ENCODE assay signal across 15 cellular contexts in genomic region chr3:48215466-48215865, GRCh38. TPM values are rescaled to one million over a fixed set of nuclear protein-coding genes. Genes with fewer than 3 reads are reported as not detected.
A peak's percentile ranks its signal among the peaks of the same experiment; 100 is the strongest.
DNase-seq lines count a peak whose midpoint lies in the region; ATAC-seq and TF ChIP-seq lines count a peak whose summit lies in the region.
"Had no signal": no experiment of that assay in that cellular context is flagged by ENCODE, and none has a peak within 500 bp of the region (broad histone marks: within the 10 kb centered on the region; RNA-seq: fewer than 3 reads in every experiment).

No MANE protein-coding gene starts in this region.

- H3K27ac Mint-ChIP-seq in brain: peak overlapping the region in 4 of 5 experiments; percentile 87 to 96 (median 92)
- no peak overlapping the region for H3K27ac Mint-ChIP-seq in activated CD8-positive, alpha-beta T cell treated with anti-CD3 and anti-CD28 coated beads, Interleukin-2, amount 10 ng/mL, durations not matched to agents 7 days and 5 days
- H3K27ac Mint-ChIP-seq in CD4-positive, alpha-beta memory T cell: no peak overlapping the region
- H3K27ac Mint-ChIP-seq: activated CD4-positive, alpha-beta memory T cell treated with anti-CD3 and anti-CD28 coated beads for 36 hours; activated naive CD8-positive, alpha-beta T cell treated with anti-CD3 and anti-CD28 coated beads for 36 hours; stimulated activated naive CD8-positive, alpha-beta T cell treated with anti-CD3 and anti-CD28 coated beads, Interleukin-15, Interleukin-2, amounts not matched to agents 100 ng/mL and 50 ng/mL, for 24 hours had no signal

- H3K9me3 ChIP-seq in hepatocyte (ENCODE audit: low read depth): no peaks in the 10 kb centered on the region
- no peaks in the 10 kb centered on the region for H3K9me3 ChIP-seq in CD4-positive, alpha-beta memory T cell (ENCODE audit: control insufficient read depth in 1 of 2, low read length in 2 of 2)

- WGBS in hepatocyte (ENCODE audit: low lambda C conversion rate, missing lambda C conversion rate): 69% methylated on average over 4 of the region's 4 CpGs

- H3K27me3 ChIP-seq in hepatocyte: no peaks in the 10 kb centered on the region
- no peaks in the 10 kb centered on the region for H3K27me3 ChIP-seq in CD4-positive, alpha-beta memory T cell (ENCODE audit: insufficient read depth, low read length)

- no peaks in the 10 kb centered on the region for H4K20me1 ChIP-seq in hepatocyte (ENCODE audit: insufficient read depth, poor library complexity, severe bottlenecking)

- H3K4me2 ChIP-seq in hepatocyte: no peak overlapping the region

- no peaks in the 10 kb centered on the region for H3K79me2 ChIP-seq in hepatocyte

- no peak overlapping the region for H3K4me3 ChIP-seq in AG10803 (ENCODE audit: low read length)
- H3K4me3 ChIP-seq in hepatocyte: no peak overlapping the region
- no peak overlapping the region for H3K4me3 ChIP-seq in CD4-positive, alpha-beta memory T cell (ENCODE audit: low read length in 2 of 2)

- H3K27ac ChIP-seq in hepatocyte: no peak overlapping the region
- no peak overlapping the region for H3K27ac ChIP-seq in CD4-positive, alpha-beta memory T cell (ENCODE audit: low read depth, low read length)

- peaks cover 15% of the 10 kb centered on the region for H3K4me1 Mint-ChIP-seq in brain
- H3K4me1 Mint-ChIP-seq in activated CD8-positive, alpha-beta T cell treated with anti-CD3 and anti-CD28 coated beads, Interleukin-2, amount 10 ng/mL, durations not matched to agents 7 days and 5 days (ENCODE audit: low read depth): no peaks in the 10 kb centered on the region
- no peaks in the 10 kb centered on the region for H3K4me1 Mint-ChIP-seq in CD4-positive, alpha-beta memory T cell
- H3K4me1 Mint-ChIP-seq: activated naive CD8-positive, alpha-beta T cell treated with anti-CD3 and anti-CD28 coated beads for 36 hours had no signal

- intact Hi-C loops in CD4-positive, alpha-beta memory T cell (cut with micrococcal nuclease): no loop called here

- no peaks in the 10 kb centered on the region for H3K36me3 Mint-ChIP-seq in brain
- no peaks in the 10 kb centered on the region for H3K36me3 Mint-ChIP-seq in activated CD8-positive, alpha-beta T cell treated with anti-CD3 and anti-CD28 coated beads, Interleukin-2, amount 10 ng/mL, durations not matched to agents 7 days and 5 days (ENCODE audit: low read depth)
- no peaks in the 10 kb centered on the region for H3K36me3 Mint-ChIP-seq in CD4-positive, alpha-beta memory T cell
- H3K36me3 Mint-ChIP-seq: activated CD4-positive, alpha-beta memory T cell treated with anti-CD3 and anti-CD28 coated beads for 36 hours; activated naive CD8-positive, alpha-beta T cell treated with anti-CD3 and anti-CD28 coated beads for 36 hours had no signal

- H3K9me3 Mint-ChIP-seq in brain: no peaks in the 10 kb centered on the region
- H3K9me3 Mint-ChIP-seq in activated CD8-positive, alpha-beta T cell treated with anti-CD3 and anti-CD28 coated beads, Interleukin-2, amount 10 ng/mL, durations not matched to agents 7 days and 5 days (ENCODE audit: insufficient read depth): no peaks in the 10 kb centered on the region
- H3K9me3 Mint-ChIP-seq in CD4-positive, alpha-beta memory T cell: peaks cover 0 to 2% (median 0%) of the 10 kb centered on the region in 8 donors
- H3K9me3 Mint-ChIP-seq: activated CD4-positive, alpha-beta memory T cell treated with anti-CD3 and anti-CD28 coated beads for 36 hours; activated naive CD8-positive, alpha-beta T cell treated with anti-CD3 and anti-CD28 coated beads for 36 hours; stimulated activated naive CD8-positive, alpha-beta T cell treated with anti-CD3 and anti-CD28 coated beads, Interleukin-15, Interleukin-2, amounts not matched to agents 100 ng/mL and 50 ng/mL, for 24 hours had no signal

- no peak for TF ChIP-seq CTCF in AG10803 (conservative IDR thresholded peaks at IDR 0.05; ENCODE audit: low read length)
- no peak for TF ChIP-seq CTCF in brain (conservative IDR thresholded peaks at IDR 0.05)
- TF ChIP-seq CTCF in hepatocyte (IDR thresholded peaks at IDR 0.05; ENCODE audit: poor library complexity): no peak

- ATAC-seq in activated CD8-positive, alpha-beta T cell treated with anti-CD3 and anti-CD28 coated beads, Interleukin-2, amount 10 ng/mL, durations not matched to agents 7 days and 5 days: no peak
- no peak for ATAC-seq in GM18867 (IDR thresholded peaks at IDR 0.05; ENCODE audit: unreplicated experiment)
- ATAC-seq: esophagus mucosa had no signal

- peaks cover 8% of the 10 kb centered on the region for H3K27me3 Mint-ChIP-seq in brain
- no peaks in the 10 kb centered on the region for H3K27me3 Mint-ChIP-seq in activated CD8-positive, alpha-beta T cell treated with anti-CD3 and anti-CD28 coated beads, Interleukin-2, amount 10 ng/mL, durations not matched to agents 7 days and 5 days (ENCODE audit: low read depth)
- H3K27me3 Mint-ChIP-seq in CD4-positive, alpha-beta memory T cell: no peaks in the 10 kb centered on the region
- H3K27me3 Mint-ChIP-seq: activated CD4-positive, alpha-beta memory T cell treated with anti-CD3 and anti-CD28 coated beads for 36 hours; activated naive CD8-positive, alpha-beta T cell treated with anti-CD3 and anti-CD28 coated beads for 36 hours; stimulated activated naive CD8-positive, alpha-beta T cell treated with anti-CD3 and anti-CD28 coated beads, Interleukin-15, Interleukin-2, amounts not matched to agents 100 ng/mL and 50 ng/mL, for 24 hours had no signal

- CTCF ChIA-PET in activated CD8-positive, alpha-beta T cell treated with anti-CD3 and anti-CD28 coated beads, Interleukin-2, amount 10 ng/mL, durations not matched to agents 7 days and 5 days (lab: Charles Lee): no interaction called here
- CTCF ChIA-PET in CD4-positive, alpha-beta memory T cell (lab: Charles Lee; ENCODE audit: partially characterized antibody): no interaction called here

- no peaks in the 10 kb centered on the region for H3K36me3 ChIP-seq in hepatocyte (replicated peaks; ENCODE audit: insufficient read depth, low read depth)
- no peaks in the 10 kb centered on the region for H3K36me3 ChIP-seq in CD4-positive, alpha-beta memory T cell (ENCODE audit: insufficient read depth, low read length)

- DNase-seq in AG10803 (ENCODE audit: low read depth) (peak; percentile 44), hepatocyte (ENCODE audit: low spot score) (peak; percentile 40), renal cortical epithelial cell (ENCODE audit: low read depth) (peak; percentile 83)
- no peak for DNase-seq in stimulated activated CD4-positive, alpha-beta T cell treated with anti-CD3 and anti-CD28 coated beads, Interleukin-12 subunit alpha, Interleukin-12 subunit beta, amount 100 ng/mL, for 4 hours
- no peak for DNase-seq in activated CD8-positive, alpha-beta T cell treated with anti-CD3 and anti-CD28 coated beads, Interleukin-2, amount 10 ng/mL, durations not matched to agents 7 days and 5 days
- DNase-seq in CD4-positive, alpha-beta memory T cell: no peak
- DNase-seq: activated CD4-positive, alpha-beta memory T cell treated with anti-CD3 and anti-CD28 coated beads for 36 hours; activated naive CD8-positive, alpha-beta T cell treated with anti-CD3 and anti-CD28 coated beads for 36 hours; mesendoderm; NCI-H1105; T-helper 1 cell had no signal

- POLR2A ChIA-PET in activated CD8-positive, alpha-beta T cell treated with anti-CD3 and anti-CD28 coated beads, Interleukin-2, amount 10 ng/mL, durations not matched to agents 7 days and 5 days (lab: Charles Lee): no interaction called here
- POLR2A ChIA-PET in CD4-positive, alpha-beta memory T cell (lab: Charles Lee; ENCODE audit: partially characterized antibody): no interaction called here

- H3K4me3 Mint-ChIP-seq in brain: peak overlapping the region in 2 of 5 experiments; percentile 23 to 40
- H3K4me3 Mint-ChIP-seq in activated CD8-positive, alpha-beta T cell treated with anti-CD3 and anti-CD28 coated beads, Interleukin-2, amount 10 ng/mL, durations not matched to agents 7 days and 5 days: no peak overlapping the region
- no peak overlapping the region for H3K4me3 Mint-ChIP-seq in CD4-positive, alpha-beta memory T cell
- H3K4me3 Mint-ChIP-seq: activated CD4-positive, alpha-beta memory T cell treated with anti-CD3 and anti-CD28 coated beads for 36 hours; activated naive CD8-positive, alpha-beta T cell treated with anti-CD3 and anti-CD28 coated beads for 36 hours; stimulated activated naive CD8-positive, alpha-beta T cell treated with anti-CD3 and anti-CD28 coated beads, Interleukin-15, Interleukin-2, amounts not matched to agents 100 ng/mL and 50 ng/mL, for 24 hours had no signal

- peaks cover 5% of the 10 kb centered on the region for H3K4me1 ChIP-seq in hepatocyte (ENCODE audit: insufficient read depth)
- H3K4me1 ChIP-seq in CD4-positive, alpha-beta memory T cell (ENCODE audit: insufficient read depth, low read length): no peaks in the 10 kb centered on the region

- H3K9me2 ChIP-seq in hepatocyte (replicated peaks; ENCODE audit: insufficient read depth): no peaks in the 10 kb centered on the region

- no peak overlapping the region for H2AFZ ChIP-seq in hepatocyte

RNA-seq across cellular contexts. Expression of gene CAMP, which starts 7.8 kb away (rescaled TPM):
- polyA plus RNA-seq in brain (ENCODE audit: insufficient read depth, low read depth, low replicate concordance) (not detected), hepatocyte (0.36 TPM in 1 of 2 replicates, not detected in the other)
- total RNA-seq in hepatocyte (not detected in 2 replicates), renal cortical epithelial cell (0.25 TPM in 1 of 2 replicates, not detected in the other)
- total RNA-seq in activated CD8-positive, alpha-beta T cell treated with anti-CD3 and anti-CD28 coated beads, Interleukin-2, amount 10 ng/mL, durations not matched to agents 7 days and 5 days: not detected
- not detected for total RNA-seq in CD4-positive, alpha-beta memory T cell
- not detected for polyA plus RNA-seq in CD4-positive, alpha-beta memory T cell
- total RNA-seq: activated CD4-positive, alpha-beta memory T cell treated with anti-CD3 and anti-CD28 coated beads for 36 hours; activated naive CD8-positive, alpha-beta T cell treated with anti-CD3 and anti-CD28 coated beads for 36 hours; esophagus mucosa had no signal

RNA-seq across cellular contexts. Expression of gene ZNF589, which starts 25.4 kb away (rescaled TPM):
- 4.2 TPM for polyA plus RNA-seq in brain (ENCODE audit: insufficient read depth, low read depth, low replicate concordance)
- 3.5 and 6.3 TPM in 2 replicates for total RNA-seq in hepatocyte
- polyA plus RNA-seq in hepatocyte: 3.9 and 4.2 TPM in 2 replicates
- 2.3 and 6.6 TPM in 2 replicates for total RNA-seq in renal cortical epithelial cell
- 10 to 100 TPM; 29.7 to 30.3 TPM for total RNA-seq in activated CD8-positive, alpha-beta T cell treated with anti-CD3 and anti-CD28 coated beads, Interleukin-2, amount 10 ng/mL, durations not matched to agents 7 days and 5 days
- 10 to 100 TPM; 49.4 to 58.6 TPM for total RNA-seq in CD4-positive, alpha-beta memory T cell
- polyA plus RNA-seq in CD4-positive, alpha-beta memory T cell: 1 to 10 TPM; 2.7 to 6.7 TPM

RNA-seq across cellular contexts. Expression of gene CDC25A, which starts 27.2 kb away (rescaled TPM):
- 3.5 TPM for polyA plus RNA-seq in brain (ENCODE audit: insufficient read depth, low read depth, low replicate concordance)
- 5.3 and 7.9 TPM in 2 replicates for total RNA-seq in hepatocyte
- polyA plus RNA-seq in hepatocyte: 3.7 and 5.5 TPM in 2 replicates
- 3.2 and 7.3 TPM in 2 replicates for total RNA-seq in renal cortical epithelial cell
- total RNA-seq in activated CD8-positive, alpha-beta T cell treated with anti-CD3 and anti-CD28 coated beads, Interleukin-2, amount 10 ng/mL, durations not matched to agents 7 days and 5 days: 10 to 100 TPM; 30.3 to 31.3 TPM
- total RNA-seq in CD4-positive, alpha-beta memory T cell: not detected
- under 1 TPM in 1 of 2 donors, not detected in 1; 0.09 TPM for polyA plus RNA-seq in CD4-positive, alpha-beta memory T cell

Comparison
In these comparisons a context has a peak if more than half of its experiments do, and no peak if none do; other contexts are left out.
1. DNase-seq: peak in AG10803 (single experiment), hepatocyte (single experiment) and renal cortical epithelial cell (single experiment); none in stimulated activated CD4-positive, alpha-beta T cell treated with anti-CD3 and anti-CD28 coated beads, Interleukin-12 subunit alpha, Interleukin-12 subunit beta, amount 100 ng/mL, for 4 hours (single experiment), activated CD8-positive, alpha-beta T cell treated with anti-CD3 and anti-CD28 coated beads, Interleukin-2, amount 10 ng/mL, durations not matched to agents 7 days and 5 days (single experiment) and CD4-positive, alpha-beta memory T cell (0 of 5).
2. H3K27ac Mint-ChIP-seq: peak in brain (4 of 5); none in activated CD8-positive, alpha-beta T cell treated with anti-CD3 and anti-CD28 coated beads, Interleukin-2, amount 10 ng/mL, durations not matched to agents 7 days and 5 days (single experiment) and CD4-positive, alpha-beta memory T cell (0 of 7).